9 cellular contexts compared by ENCODE assay signal in the genomic region with DNA sequence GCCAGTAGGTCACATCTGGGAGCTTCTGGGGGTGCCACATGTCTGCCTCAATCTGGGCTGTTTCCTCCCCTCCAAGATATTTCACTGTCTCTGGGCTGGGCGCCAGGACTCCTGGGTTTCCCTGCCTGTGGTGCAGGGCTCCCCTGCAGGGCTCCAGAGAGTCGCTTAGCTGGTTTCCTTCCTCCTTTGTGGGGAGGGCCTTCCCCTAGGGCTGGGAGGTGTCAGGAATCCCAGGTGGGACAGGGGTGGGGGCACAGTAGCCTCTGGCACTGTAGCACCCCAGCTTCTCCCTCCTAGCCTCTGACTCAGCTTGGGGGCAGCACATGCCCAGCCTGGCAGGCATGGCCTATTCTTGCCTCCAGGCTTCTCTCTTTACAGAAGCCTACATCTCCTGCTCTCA. TPM values are rescaled to one million over a fixed set of nuclear protein-coding genes. Genes with fewer than 3 reads are reported as not detected.
A peak's percentile ranks its signal among the peaks of the same experiment; 100 is the strongest.
DNase-seq lines count a peak whose midpoint lies in the region; ATAC-seq and TF ChIP-seq lines count a peak whose summit lies in the region.
"Had no signal": no experiment of that assay in that cellular context is flagged by ENCODE, and none has a peak within 500 bp of the region (broad histone marks: within the 10 kb centered on the region; RNA-seq: fewer than 3 reads in every experiment).

No MANE protein-coding gene starts in this region.

- WGBS in spleen, 5 donors = 6 to 29% (median 19%) methylated on average over 2 of the region's 2 CpGs

- TF ChIP-seq CTCF in HFFc6 (IDR thresholded peaks at IDR 0.05) (no peak), spleen (IDR thresholded peaks at IDR 0.05 in 8 of 11, conservative IDR thresholded peaks at IDR 0.05 in 3 of 11) (no peak)

- H3K4me3 ChIP-seq in spleen = no peak overlapping the region
- H3K4me3 ChIP-seq: SJSA1 had no signal

- H3K36me3 Mint-ChIP-seq in HFFc6 (ENCODE audit: low read depth) = no peaks in the 10 kb centered on the region

- no peaks in the 10 kb centered on the region; the same call in 1 of the 2 replicates for H3K4me1 Mint-ChIP-seq in HFFc6 (ENCODE audit: low read depth)

- H3K9me3 Mint-ChIP-seq in HFFc6 = no peaks in the 10 kb centered on the region

- peak overlapping the region; percentile 17; the same call in 1 of the 2 replicates for H3K4me3 Mint-ChIP-seq in HFFc6

- intact Hi-C loops in Right ventricle myocardium superior (cut with DNase I) = no loop called here
- intact Hi-C loops in spleen (cut with DNase I; ENCODE audit: low total_unique reads) = no loop called here

- H3K36me3 ChIP-seq in spleen = no peaks in the 10 kb centered on the region
- H3K36me3 ChIP-seq: SJSA1 had no signal

- TF ChIP-seq POLR2A in spleen (IDR thresholded peaks at IDR 0.05) = no peak

- peak overlapping the region in 6 of 8 donors; percentile 23 to 89 (median 84) for H3K27ac ChIP-seq in spleen
- H3K27ac ChIP-seq: SJSA1 had no signal

- no peaks in the 10 kb centered on the region for H3K9me3 ChIP-seq in spleen
- H3K9me3 ChIP-seq: SJSA1 had no signal

- DNase-seq in HFFc6 (no peak), Right ventricle myocardium superior (peak; percentile 81), spleen (peak; percentile 79)
- DNase-seq in activated CD4-positive, CD25-positive, alpha-beta regulatory T cell treated with anti-CD3 and anti-CD28 coated beads, Interleukin-2, amount 50 U/mL, for 72 hours = no peak

- no peaks in the 10 kb centered on the region; the same call in none of the 2 replicates for H3K27me3 Mint-ChIP-seq in HFFc6 (ENCODE audit: insufficient read depth)

- ATAC-seq in SK-N-SH treated with all-trans-retinoic acid at 6 μM for 48 hours (peak; percentile 6), Right ventricle myocardium superior (ENCODE audit: poor library complexity) (peak; percentile 24), GM21367 (IDR thresholded peaks at IDR 0.05; ENCODE audit: unreplicated experiment) (no peak), HG02973 (IDR thresholded peaks at IDR 0.05; ENCODE audit: unreplicated experiment) (no peak), GM18861 (IDR thresholded peaks at IDR 0.05; ENCODE audit: unreplicated experiment) (no peak)

- peak overlapping the region; percentile 69 for H3K27ac Mint-ChIP-seq in HFFc6

- peaks cover 67 to 100% (median 99%) of the 10 kb centered on the region in 6 donors for H3K4me1 ChIP-seq in spleen

- no peaks in the 10 kb centered on the region for H3K27me3 ChIP-seq in spleen (replicated peaks in 1 of 7)
- H3K27me3 ChIP-seq: SJSA1 had no signal

TF ChIP-seq in SK-N-SH treated with all-trans-retinoic acid at 6 μM for 48 hours, 23 proteins besides CTCF, POLR2A, EP300 and RAD21:
- TF ChIP-seq ZNF565 (CRISPR knock-in tag; conservative IDR thresholded peaks at IDR 0.05; ENCODE audit: low read depth) = no peak
- TF ChIP-seq TOX (CRISPR knock-in tag; IDR thresholded peaks at IDR 0.05; ENCODE audit: borderline replicate concordance) = no peak
- TF ChIP-seq, protein P1, sequence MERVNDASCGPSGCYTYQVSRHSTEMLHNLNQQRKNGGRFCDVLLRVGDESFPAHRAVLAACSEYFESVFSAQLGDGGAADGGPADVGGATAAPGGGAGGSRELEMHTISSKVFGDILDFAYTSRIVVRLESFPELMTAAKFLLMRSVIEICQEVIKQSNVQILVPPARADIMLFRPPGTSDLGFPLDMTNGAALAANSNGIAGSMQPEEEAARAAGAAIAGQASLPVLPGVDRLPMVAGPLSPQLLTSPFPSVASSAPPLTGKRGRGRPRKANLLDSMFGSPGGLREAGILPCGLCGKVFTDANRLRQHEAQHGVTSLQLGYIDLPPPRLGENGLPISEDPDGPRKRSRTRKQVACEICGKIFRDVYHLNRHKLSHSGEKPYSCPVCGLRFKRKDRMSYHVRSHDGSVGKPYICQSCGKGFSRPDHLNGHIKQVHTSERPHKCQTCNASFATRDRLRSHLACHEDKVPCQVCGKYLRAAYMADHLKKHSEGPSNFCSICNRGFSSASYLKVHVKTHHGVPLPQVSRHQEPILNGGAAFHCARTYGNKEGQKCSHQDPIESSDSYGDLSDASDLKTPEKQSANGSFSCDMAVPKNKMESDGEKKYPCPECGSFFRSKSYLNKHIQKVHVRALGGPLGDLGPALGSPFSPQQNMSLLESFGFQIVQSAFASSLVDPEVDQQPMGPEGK (CRISPR knock-in tag; IDR thresholded peaks at IDR 0.05; ENCODE audit: borderline replicate concordance) = no peak; the same call in 1 of the 2 replicates
- no peak for TF ChIP-seq ZNF8 (CRISPR knock-in tag; IDR thresholded peaks at IDR 0.05)
- no peak for TF ChIP-seq TCF4 (CRISPR knock-in tag; IDR thresholded peaks at IDR 0.05; ENCODE audit: borderline replicate concordance)
- TF ChIP-seq ARNTL (CRISPR knock-in tag; IDR thresholded peaks at IDR 0.05; ENCODE audit: borderline replicate concordance, low read depth) = no peak
- TF ChIP-seq, protein P2, sequence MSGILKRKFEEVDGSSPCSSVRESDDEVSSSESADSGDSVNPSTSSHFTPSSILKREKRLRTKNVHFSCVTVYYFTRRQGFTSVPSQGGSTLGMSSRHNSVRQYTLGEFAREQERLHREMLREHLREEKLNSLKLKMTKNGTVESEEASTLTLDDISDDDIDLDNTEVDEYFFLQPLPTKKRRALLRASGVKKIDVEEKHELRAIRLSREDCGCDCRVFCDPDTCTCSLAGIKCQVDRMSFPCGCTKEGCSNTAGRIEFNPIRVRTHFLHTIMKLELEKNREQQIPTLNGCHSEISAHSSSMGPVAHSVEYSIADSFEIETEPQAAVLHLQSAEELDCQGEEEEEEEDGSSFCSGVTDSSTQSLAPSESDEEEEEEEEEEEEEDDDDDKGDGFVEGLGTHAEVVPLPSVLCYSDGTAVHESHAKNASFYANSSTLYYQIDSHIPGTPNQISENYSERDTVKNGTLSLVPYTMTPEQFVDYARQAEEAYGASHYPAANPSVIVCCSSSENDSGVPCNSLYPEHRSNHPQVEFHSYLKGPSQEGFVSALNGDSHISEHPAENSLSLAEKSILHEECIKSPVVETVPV (CRISPR knock-in tag; IDR thresholded peaks at IDR 0.05) = no peak
- TF ChIP-seq RARB (CRISPR knock-in tag; IDR thresholded peaks at IDR 0.05) = no peak
- TF ChIP-seq ISL1 (CRISPR knock-in tag; IDR thresholded peaks at IDR 0.05) = no peak
- no peak for TF ChIP-seq ZFP30 (CRISPR knock-in tag; IDR thresholded peaks at IDR 0.05)
- TF ChIP-seq BACH2 (CRISPR knock-in tag; IDR thresholded peaks at IDR 0.05; ENCODE audit: borderline replicate concordance) = no peak
- TF ChIP-seq OSR1 (CRISPR knock-in tag; IDR thresholded peaks at IDR 0.05) = no peak
- TF ChIP-seq SNAI2 (CRISPR knock-in tag; IDR thresholded peaks at IDR 0.05) = no peak
- TF ChIP-seq, protein P3, sequence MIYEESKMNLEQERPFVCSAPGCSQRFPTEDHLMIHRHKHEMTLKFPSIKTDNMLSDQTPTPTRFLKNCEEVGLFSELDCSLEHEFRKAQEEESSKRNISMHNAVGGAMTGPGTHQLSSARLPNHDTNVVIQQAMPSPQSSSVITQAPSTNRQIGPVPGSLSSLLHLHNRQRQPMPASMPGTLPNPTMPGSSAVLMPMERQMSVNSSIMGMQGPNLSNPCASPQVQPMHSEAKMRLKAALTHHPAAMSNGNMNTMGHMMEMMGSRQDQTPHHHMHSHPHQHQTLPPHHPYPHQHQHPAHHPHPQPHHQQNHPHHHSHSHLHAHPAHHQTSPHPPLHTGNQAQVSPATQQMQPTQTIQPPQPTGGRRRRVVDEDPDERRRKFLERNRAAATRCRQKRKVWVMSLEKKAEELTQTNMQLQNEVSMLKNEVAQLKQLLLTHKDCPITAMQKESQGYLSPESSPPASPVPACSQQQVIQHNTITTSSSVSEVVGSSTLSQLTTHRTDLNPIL (CRISPR knock-in tag; IDR thresholded peaks at IDR 0.05; ENCODE audit: low read depth) = no peak
- no peak for TF ChIP-seq ESRRG (CRISPR knock-in tag; IDR thresholded peaks at IDR 0.05)
- no peak for TF ChIP-seq ZC3H10 (CRISPR knock-in tag; IDR thresholded peaks at IDR 0.05)

RNA-seq across cellular contexts. Expression of a gene that starts 2.6 kb away (rescaled TPM):
- 10 to 100 TPM; 27.1 to 32.2 (median 28.8) TPM for total RNA-seq in HFFc6 (2021; fragmentation: NEBNext Ultra II Directional; extraction: Animal tissue kit (Norgen Biotek cat#: 25700))
- 15.8 TPM for total RNA-seq in Right ventricle myocardium superior
- total RNA-seq in spleen = 10 to 100 TPM; 56.6 to 95.1 (median 71.2) TPM
- 10 to 100 TPM; 13.3 to 28.3 (median 14.8) TPM for polyA plus RNA-seq in spleen

RNA-seq across cellular contexts. Expression of a gene that starts 23.9 kb away (rescaled TPM):
- total RNA-seq in HFFc6 (2021; fragmentation: NEBNext Ultra II Directional; extraction: Animal tissue kit (Norgen Biotek cat#: 25700)) = 10 to 100 TPM; 16.9 to 36.0 (median 31.5) TPM
- total RNA-seq in Right ventricle myocardium superior = 1.1 TPM
- 10 to 100 TPM in 2 of 7 donors, 1 to 10 TPM in 5; 4.2 to 11.6 (median 5.7) TPM for total RNA-seq in spleen
- polyA plus RNA-seq in spleen = 1 to 10 TPM; 1.2 to 4.8 (median 4.1) TPM

RNA-seq across cellular contexts. Expression of a gene that starts 53.0 kb away (rescaled TPM):
- total RNA-seq in HFFc6 (2021; fragmentation: NEBNext Ultra II Directional; extraction: Animal tissue kit (Norgen Biotek cat#: 25700)) = 1 to 10 TPM in 2 of 6 experiments, under 1 TPM in 4; 0.36 to 1.4 (median 0.81) TPM
- total RNA-seq in Right ventricle myocardium superior (1.3 TPM), spleen (10 to 100 TPM in 4 of 7 donors, 1 to 10 TPM in 3; 7.3 to 15.0 (median 10.4) TPM)
- 1 to 10 TPM in 1 of 3 donors, under 1 TPM in 2; 0.20 to 1.1 (median 0.33) TPM for polyA plus RNA-seq in spleen
- total RNA-seq: SJSA1 had no signal

Comparison
In these comparisons a context has a peak if more than half of its experiments do, and no peak if none do; other contexts are left out.
1. DNase-seq: peak in Right ventricle myocardium superior (single experiment) and spleen (single experiment); none in HFFc6 (single experiment) and activated CD4-positive, CD25-positive, alpha-beta regulatory T cell treated with anti-CD3 and anti-CD28 coated beads, Interleukin-2, amount 50 U/mL, for 72 hours (single experiment).
2. ATAC-seq: peak in SK-N-SH treated with all-trans-retinoic acid at 6 μM for 48 hours (single experiment) and Right ventricle myocardium superior (single experiment); none in GM21367 (single experiment), HG02973 (single experiment) and GM18861 (single experiment).